Comparison of ENCODE assay signal across 8 cellular contexts in the genomic region with DNA sequence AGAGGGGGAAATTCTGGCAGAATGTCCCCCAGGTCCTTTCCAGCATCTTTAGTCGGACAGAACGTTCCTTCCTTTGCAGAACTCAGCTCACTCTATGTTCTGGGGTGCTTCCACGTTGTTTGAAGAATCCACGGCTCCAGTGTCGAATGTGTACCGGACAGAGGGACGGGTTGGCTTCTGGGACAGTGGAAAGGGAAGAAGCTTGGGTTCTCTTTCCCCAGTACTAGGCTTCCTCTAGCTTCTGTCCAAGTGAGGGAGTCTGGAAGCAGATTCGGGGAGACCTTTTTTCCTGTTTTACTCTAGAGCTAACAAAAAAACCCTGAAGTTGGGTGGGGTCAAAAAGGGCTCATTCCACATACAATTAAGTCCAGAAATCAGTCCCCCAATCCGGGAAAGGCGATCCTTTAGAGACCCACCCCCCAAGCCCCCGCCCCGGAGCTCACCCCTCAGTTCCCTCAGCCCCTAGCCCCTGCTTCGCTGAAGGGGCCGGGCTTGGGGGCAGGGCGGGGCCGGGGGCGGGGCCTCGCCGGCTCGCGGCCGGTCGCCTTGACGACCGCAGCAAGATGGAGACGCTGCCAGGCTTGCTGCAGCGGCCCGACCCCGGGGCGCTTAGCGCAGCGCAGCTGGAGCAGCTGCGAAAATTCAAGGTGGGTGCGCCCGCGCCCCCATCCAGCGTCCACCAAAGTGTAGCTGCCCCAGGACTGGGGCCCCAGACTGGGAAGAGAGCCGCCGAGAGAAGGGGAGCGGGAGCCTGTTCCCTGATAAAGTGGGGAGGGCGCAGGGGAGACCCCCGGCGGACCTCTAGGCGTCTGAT. TPM values are rescaled to one million over a fixed set of nuclear protein-coding genes. Genes with fewer than 3 reads are reported as not detected.
DNase-seq lines count a peak whose midpoint lies in the region; ATAC-seq, FAIRE-seq and TF ChIP-seq lines count a peak whose summit lies in the region.

A gene with protein sequence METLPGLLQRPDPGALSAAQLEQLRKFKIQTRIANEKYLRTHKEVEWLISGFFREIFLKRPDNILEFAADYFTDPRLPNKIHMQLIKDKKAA (plus strand): TSS at position 549 of the 814 bp plus-strand sequence. CDS start 15 bp downstream, at position 564.

- H3K56ac ChIP-seq in H1 (replicated peaks; ENCODE audit: insufficient read length, low read depth, low read length): no peak within 1 kb of the TSS

- H2AK5ac ChIP-seq in H1 (ENCODE audit: low read depth, low read length): no peak within 1 kb of the TSS

- H3K4me3 ChIP-seq in H1 (ENCODE audit: extremely low read depth in 1 of 4, insufficient read depth in 2 of 4, low read depth in 3 of 4, low read length in 4 of 4): peak within 1 kb of the TSS; percentile 55 to 85 (median 60)
- H3K4me3 ChIP-seq in mucosa of rectum (ENCODE audit: low read length in 2 of 2): peak within 1 kb of the TSS; percentile 61
- H3K4me3 ChIP-seq in stomach: peak within 1 kb of the TSS; percentile 53 to 69 (median 58)

- no peak within 1 kb of the TSS for H2BK20ac ChIP-seq in H1 (ENCODE audit: low read length)

- TF ChIP-seq EP300 in H1 (IDR thresholded peaks at IDR 0.05; ENCODE audit: borderline replicate concordance in 1 of 2, low read depth in 2 of 2, low read length in 2 of 2) (no peak), stomach (IDR thresholded peaks at IDR 0.05) (no peak)

- CTCF ChIA-PET in H1 (lab: Charles Lee; ENCODE audit: partially characterized antibody): interaction anchor here (0.6 to 4.4 kb wide), 9 partner anchors 13 to 423 kb away, joined by 3 to 23 read pairs (median 4); no protein-coding TSS in a partner anchor

- no peak within 1 kb of the TSS for H2BK12ac ChIP-seq in H1 (ENCODE audit: low read depth, low read length)

- H3K18ac ChIP-seq in H1 (ENCODE audit: extremely low read depth, low read length): no peak within 1 kb of the TSS

- peaks cover 0 to 1% of the 10 kb centered on the region in 2 experiments for H4K20me1 ChIP-seq in H1 (replicated peaks in 1 of 2; ENCODE audit: control insufficient read depth in 1 of 2, insufficient read depth in 2 of 2, low read length in 2 of 2)

- H3K36me3 ChIP-seq in H1 (ENCODE audit: control insufficient read depth in 2 of 4, insufficient read depth in 4 of 4, low read length in 3 of 4) (no peaks in the 10 kb centered on the region), mucosa of rectum (ENCODE audit: control insufficient read depth in 2 of 2, insufficient read depth in 2 of 2, low read length in 2 of 2) (no peaks in the 10 kb centered on the region), stomach (no peaks in the 10 kb centered on the region)

- DNase-seq in GM13976 (ENCODE audit: low spot score): peak; percentile 93
- peak; percentile 8 to 11 for DNase-seq in activated CD4-positive, alpha-beta T cell treated with anti-CD3 and anti-CD28 coated beads for 24 hours (ENCODE audit: low read depth in 2 of 2)
- no peak for DNase-seq in H1 (ENCODE audit: low read depth in 1 of 2, low spot score in 2 of 2)
- peak; percentile 41 for DNase-seq in stomach
- DNase-seq in KG1 (lab: John Stamatoyannopoulos, UW): no peak

- H3K14ac ChIP-seq in H1 (ENCODE audit: insufficient read length): no peak within 1 kb of the TSS

- no peak within 1 kb of the TSS for H3K27ac ChIP-seq in H1 (ENCODE audit: low read depth, low read length)
- peak within 1 kb of the TSS; percentile 24 to 74 for H3K27ac ChIP-seq in mucosa of rectum (ENCODE audit: low read depth in 2 of 2, low read length in 2 of 2)
- peak within 1 kb of the TSS; percentile 55 to 85 (median 77) for H3K27ac ChIP-seq in stomach

- TF ChIP-seq CTCF in GM13976 (IDR thresholded peaks at IDR 0.05; ENCODE audit: borderline replicate concordance, control extremely low read depth, extremely low read depth, insufficient read depth, missing control alignments) (no peak), H1 (IDR thresholded peaks at IDR 0.05; ENCODE audit: control extremely low read depth in 1 of 3, insufficient read depth in 1 of 3, low read depth in 1 of 3, low read length in 3 of 3) (no peak), stomach (IDR thresholded peaks at IDR 0.05) (no peak)

- no peak within 1 kb of the TSS for H3K23ac ChIP-seq in H1 (ENCODE audit: insufficient read length)

- no peak for TF ChIP-seq RAD21 in H1 (IDR thresholded peaks at IDR 0.05 in 1 of 2, conservative IDR thresholded peaks at IDR 0.05 in 1 of 2; ENCODE audit: low read depth in 2 of 2, low read length in 2 of 2)

- in situ Hi-C loops in GM13976 (cut with MboI; ENCODE audit: low sequenced_read_pairs, unreplicated experiment): no loop called here

- H4K5ac ChIP-seq in H1 (ENCODE audit: insufficient read length, low read depth, low read length): no peak within 1 kb of the TSS

- H4K91ac ChIP-seq in H1 (replicated peaks; ENCODE audit: insufficient read length, low read length): no peak within 1 kb of the TSS

- H2AFZ ChIP-seq in H1 (ENCODE audit: low read length): peak within 1 kb of the TSS; percentile 97

- intact Hi-C loops in stomach (cut with DNase I; ENCODE audit: low total_unique reads): no loop called here

- H2BK120ac ChIP-seq in H1 (replicated peaks; ENCODE audit: low read depth, low read length): no peak within 1 kb of the TSS

- H2BK15ac ChIP-seq in H1 (ENCODE audit: low read length): no peak within 1 kb of the TSS

- POLR2A ChIA-PET in H1 (lab: Charles Lee; ENCODE audit: partially characterized antibody): interaction anchor here (1.2 to 1.8 kb wide), 4 partner anchors 12 to 181 kb away, joined by 3 to 6 read pairs (median 4); a partner anchor contains a TSS

- H3K79me2 ChIP-seq in H1 (ENCODE audit: control insufficient read depth in 1 of 2, insufficient read depth in 2 of 2, low read length in 2 of 2): no peaks in the 10 kb centered on the region

- peak within 1 kb of the TSS; percentile 60 to 76 for H3K4me2 ChIP-seq in H1 (ENCODE audit: insufficient read depth in 1 of 2, low read depth in 2 of 2, low read length in 2 of 2)

- H3K27me3 ChIP-seq in H1 (replicated peaks in 1 of 4; ENCODE audit: control insufficient read depth in 3 of 4, extremely low read depth in 1 of 4, insufficient read depth in 3 of 4, low read length in 3 of 4) (peaks cover 6 to 34% (median 28%) of the 10 kb centered on the region in 4 experiments), mucosa of rectum (ENCODE audit: control insufficient read depth in 2 of 2, insufficient read depth in 2 of 2, low read length in 2 of 2) (no peaks in the 10 kb centered on the region), stomach (peaks cover 0 to 38% (median 18%) of the 10 kb centered on the region in 3 donors)

- H3K9ac ChIP-seq in H1 (replicated peaks in 1 of 4; ENCODE audit: extremely low read depth in 1 of 4, low read depth in 3 of 4, low read length in 3 of 4): no peak within 1 kb of the TSS
- H3K9ac ChIP-seq in mucosa of rectum (ENCODE audit: low read depth in 1 of 2, low read length in 2 of 2): peak within 1 kb of the TSS; percentile 36 to 54

- no peak for FAIRE-seq in H1 (lab: Jason Lieb, UNC)

- no peak within 1 kb of the TSS for H4K8ac ChIP-seq in H1 (ENCODE audit: extremely low read depth, insufficient read depth, low read length)

- H3K9me3 ChIP-seq in H1 (ENCODE audit: insufficient read depth in 2 of 2, low read depth in 1 of 2, low read length in 1 of 2) (no peaks in the 10 kb centered on the region), mucosa of rectum (ENCODE audit: control insufficient read depth in 2 of 2, low read length in 2 of 2) (no peaks in the 10 kb centered on the region), stomach (no peaks in the 10 kb centered on the region)

- H3K23me2 ChIP-seq in H1 (ENCODE audit: low read depth, low read length): peaks cover 8% of the 10 kb centered on the region; the same call in 1 of the 2 replicates

- peaks cover 2 to 11% (median 4%) of the 10 kb centered on the region in 4 experiments for H3K4me1 ChIP-seq in H1 (replicated peaks in 1 of 4; ENCODE audit: control insufficient read depth in 3 of 4, insufficient read depth in 4 of 4, low read length in 3 of 4)
- H3K4me1 ChIP-seq in mucosa of rectum (ENCODE audit: control insufficient read depth in 2 of 2, insufficient read depth in 2 of 2, low read length in 2 of 2): peaks cover 16 to 26% of the 10 kb centered on the region in 2 donors
- H3K4me1 ChIP-seq in stomach: peaks cover 25 to 45% (median 38%) of the 10 kb centered on the region in 4 donors

- peak; percentile 75 for ATAC-seq in HG03432 (IDR thresholded peaks at IDR 0.05; ENCODE audit: unreplicated experiment)
- ATAC-seq in HG03571 (IDR thresholded peaks at IDR 0.05; ENCODE audit: unreplicated experiment): no peak

- TF ChIP-seq POLR2A in H1 (IDR thresholded peaks at IDR 0.05; ENCODE audit: control extremely low read depth in 1 of 2, low read depth in 2 of 2, low read length in 2 of 2) (no peak), stomach (IDR thresholded peaks at IDR 0.05) (no peak)

- WGBS in H1 (ENCODE audit: extremely low coverage in 1 of 2, insufficient coverage in 1 of 2, insufficient read length in 1 of 2, insufficient replicate concordance in 2 of 2, low coverage in 1 of 2, low lambda C conversion rate in 2 of 2, missing lambda C conversion rate in 1 of 2), 2 experiments: 19% methylated on average over 30 of the region's 44 CpGs; no CpG with 5 or more reads in 1 of the 2 experiments
- 2 to 4% (median 3%) methylated on average over 31 to 44 of the region's 44 CpGs for WGBS in stomach, 5 donors

- no peak within 1 kb of the TSS for H3K4ac ChIP-seq in H1 (replicated peaks; ENCODE audit: insufficient read length, low read depth, low read length)

- no peaks in the 10 kb centered on the region; the same call in 1 of the 2 replicates for H3K79me1 ChIP-seq in H1 (ENCODE audit: low read depth, low read length)

- no peak within 1 kb of the TSS for H2BK5ac ChIP-seq in H1 (ENCODE audit: low read depth, low read length)

TF ChIP-seq in H1, 55 proteins besides CTCF, POLR2A, EP300 and RAD21 (continues in another document):
- TF ChIP-seq ASH2L (IDR thresholded peaks at IDR 0.05; ENCODE audit: low read length) (peak; percentile 50), NANOG (IDR thresholded peaks at IDR 0.05; ENCODE audit: insufficient read depth, low read depth, low read length, poor library complexity, severe bottlenecking) (no peak), KDM4A (IDR thresholded peaks at IDR 0.05; ENCODE audit: low read depth, low read length, severe bottlenecking) (peak; percentile 34), PHF8 (conservative IDR thresholded peaks at IDR 0.05; ENCODE audit: low read depth, low read length) (no peak)

RNA-seq across cellular contexts. Expression of the gene that starts here (rescaled TPM):
- not detected in 2 replicates for total RNA-seq in H1 (2021; fragmentation: NEBNext Ultra II Directional; extraction: Animal tissue kit (Norgen Biotek cat#: 25700))
- polyA plus RNA-seq in H1 (2011; rRNA removed) (not detected in 2 replicates), stomach (1 to 10 TPM in 1 of 3 donors, not detected in 2; 1.4 TPM)
- not detected for polyA plus RNA-seq in H1 (2011; cell fraction: cytosol; rRNA removed)
- not detected for polyA plus RNA-seq in H1 (2011; cell fraction: nucleus; rRNA removed)
- polyA plus RNA-seq in H1 (2012, experiment 1 of 2): 0.39 to 0.48 TPM in 2 of 4 replicates, not detected in the others
- not detected for polyA plus RNA-seq in H1 (2012, experiment 2 of 2)
- 0.87 TPM for polyA plus RNA-seq in H1 (2013, experiment 1 of 2)
- 0.74 TPM for polyA plus RNA-seq in H1 (2013, experiment 2 of 2)
- not detected in 2 replicates for polyA minus RNA-seq in H1 (2011; rRNA and poly(A)+ RNA removed)
- polyA minus RNA-seq in H1 (2011; cell fraction: cytosol; rRNA and poly(A)+ RNA removed): not detected
- not detected for polyA minus RNA-seq in H1 (2011; cell fraction: nucleus; rRNA and poly(A)+ RNA removed)
- total RNA-seq in stomach: not detected

Comparison
In these comparisons a context has a peak if more than half of its experiments do, and no peak if none do; other contexts are left out.
1. DNase-seq: peak in GM13976 (single experiment), activated CD4-positive, alpha-beta T cell treated with anti-CD3 and anti-CD28 coated beads for 24 hours (2 of 2) and stomach (single experiment); none in H1 (0 of 2) and KG1 (single experiment).
2. H3K9ac ChIP-seq: peak in mucosa of rectum (2 of 2); none in H1 (0 of 4).
3. Peak in every context shown above with its lines, with median percentiles within 50 percentile points of each other: H3K4me3 ChIP-seq.